In genomic region chr1:245666412-245666811, GRCh38 we compare ENCODE assay signal across 26 cellular contexts.
"Had no signal": no experiment of that assay in that cellular context is flagged by ENCODE, and none has a peak within 500 bp of the region (broad histone marks: within the 10 kb centered on the region; RNA-seq: fewer than 3 reads in every experiment).

No MANE protein-coding gene starts in this region.

- H3K27me3 ChIP-seq: ascending aorta, breast epithelium, cardiac muscle cell, dorsolateral prefrontal cortex, esophagus squamous epithelium had no signal

- H3K9me3 ChIP-seq: breast epithelium, esophagus squamous epithelium had no signal

- H3K4me3 ChIP-seq: ascending aorta, breast epithelium, cardiac muscle cell, coronary artery, dorsolateral prefrontal cortex, esophagus squamous epithelium had no signal

- FAIRE-seq: endometrium, endothelial cell of umbilical vein, frontal cortex had no signal

- H3K27ac ChIP-seq: ascending aorta, breast epithelium, cardiac muscle cell, coronary artery, dorsolateral prefrontal cortex, epithelial cell of prostate, esophagus squamous epithelium had no signal

- ATAC-seq: activated naive CD4-positive, alpha-beta T cell treated with anti-CD3 and anti-CD28 coated beads, Interleukin-2, amount 50 U/mL, for 72 hours; effector memory CD8-positive, alpha-beta T cell had no signal

- DNase-seq: activated CD4-positive, alpha-beta memory T cell treated with anti-CD3 and anti-CD28 coated beads, Interleukin-2, amount 10 ng/mL, durations not matched to agents 7 days and 5 days; activated CD4-positive, alpha-beta T cell treated with anti-CD3 and anti-CD28 coated beads for 4 hours; activated CD4-positive, alpha-beta T cell treated with anti-CD3 and anti-CD28 coated beads, Interleukin-2, amount 10 ng/mL, durations not matched to agents 7 days and 5 days; activated CD4-positive, alpha-beta T cell treated with anti-CD3 and anti-CD28 coated beads, Interleukin-2, amount 50 U/mL, for 4 hours; activated CD4-positive, CD25-positive, alpha-beta regulatory T cell; activated CD4-positive, CD25-positive, alpha-beta regulatory T cell treated with anti-CD3 and anti-CD28 coated beads, Interleukin-2, amount 50 U/mL, for 72 hours; activated gamma-delta T cell; activated naive CD4-positive, alpha-beta T cell; activated naive CD4-positive, alpha-beta T cell treated with anti-CD3 and anti-CD28 coated beads, Interleukin-2, amount 10 ng/mL, durations not matched to agents 7 days and 5 days; activated naive CD8-positive, alpha-beta T cell treated with anti-CD3 and anti-CD28 coated beads, Interleukin-2, amount 10 ng/mL, durations not matched to agents 7 days and 5 days; activated T-cell treated with anti-CD3 and anti-CD28 coated beads, Interleukin-2, amount 50 U/mL, for 1 hour; activated T-cell treated with anti-CD3 and anti-CD28 coated beads, Interleukin-2, amount 50 U/mL, for 48 hours; dorsolateral prefrontal cortex; effector CD4-positive, alpha-beta T cell; effector memory CD8-positive, alpha-beta T cell; esophagus squamous epithelium; T-helper 2 cell had no signal

- H3K36me3 ChIP-seq: ascending aorta, breast epithelium, esophagus squamous epithelium had no signal

- H3K4me1 ChIP-seq: ascending aorta, breast epithelium, esophagus squamous epithelium had no signal
